ENCODE assay signal across 1 cellular context in the genomic region with DNA sequence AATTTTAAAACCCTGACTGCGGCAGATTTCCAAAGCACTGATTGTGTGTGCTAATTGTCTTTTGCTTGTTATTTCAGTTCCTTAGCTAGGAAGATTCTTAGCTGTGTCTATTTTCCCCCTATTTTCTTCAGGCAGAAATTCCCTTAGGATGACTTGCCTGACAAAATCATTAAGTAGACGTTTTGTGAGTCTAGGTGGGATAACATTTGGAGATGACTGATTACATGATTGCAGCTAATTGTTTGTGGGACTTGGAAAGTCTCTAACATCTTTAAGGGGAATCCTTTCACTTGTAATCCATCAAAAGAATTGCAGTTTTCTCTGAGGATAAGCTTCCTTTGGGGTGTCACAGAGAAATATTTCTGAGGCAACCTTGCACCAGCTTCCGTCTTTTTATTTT.
TF ChIP-seq lines count a peak whose summit lies in the region.

No MANE protein-coding gene starts in this region.

TF ChIP-seq in neural cell, 6 proteins besides CTCF, POLR2A, EP300 and RAD21 (continued from another document):
- TF ChIP-seq POLR2AphosphoS5 (IDR thresholded peaks at IDR 0.05) (peak; percentile 96), TAF1 (IDR thresholded peaks at IDR 0.05; ENCODE audit: low read depth) (no peak)
